1 cellular context compared by ENCODE assay signal in the genomic region with DNA sequence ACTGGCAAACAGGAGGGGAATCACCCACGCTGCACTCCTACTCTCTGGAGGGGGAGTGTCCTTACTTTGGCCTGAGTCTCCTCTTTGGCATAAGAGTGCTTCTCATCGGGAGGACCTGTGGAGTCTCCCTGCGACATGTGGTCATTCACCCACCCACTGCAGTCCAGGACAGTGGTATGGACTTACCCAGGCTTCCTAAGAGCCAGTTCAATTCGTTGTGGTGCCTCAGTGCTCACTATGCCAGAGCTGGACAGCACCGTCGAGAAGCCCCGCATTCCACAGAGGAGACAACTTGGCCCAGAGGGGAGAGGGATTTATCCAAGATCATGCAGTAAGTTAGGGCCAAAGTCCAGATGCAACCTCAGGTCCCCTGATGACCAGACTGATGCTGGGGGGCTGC.
TF ChIP-seq lines count a peak whose summit lies in the region.

No MANE protein-coding gene starts in this region.

TF ChIP-seq in HEK293, 187 proteins besides CTCF, POLR2A, EP300 and RAD21 (continued from another document):
- TF ChIP-seq, protein P1, sequence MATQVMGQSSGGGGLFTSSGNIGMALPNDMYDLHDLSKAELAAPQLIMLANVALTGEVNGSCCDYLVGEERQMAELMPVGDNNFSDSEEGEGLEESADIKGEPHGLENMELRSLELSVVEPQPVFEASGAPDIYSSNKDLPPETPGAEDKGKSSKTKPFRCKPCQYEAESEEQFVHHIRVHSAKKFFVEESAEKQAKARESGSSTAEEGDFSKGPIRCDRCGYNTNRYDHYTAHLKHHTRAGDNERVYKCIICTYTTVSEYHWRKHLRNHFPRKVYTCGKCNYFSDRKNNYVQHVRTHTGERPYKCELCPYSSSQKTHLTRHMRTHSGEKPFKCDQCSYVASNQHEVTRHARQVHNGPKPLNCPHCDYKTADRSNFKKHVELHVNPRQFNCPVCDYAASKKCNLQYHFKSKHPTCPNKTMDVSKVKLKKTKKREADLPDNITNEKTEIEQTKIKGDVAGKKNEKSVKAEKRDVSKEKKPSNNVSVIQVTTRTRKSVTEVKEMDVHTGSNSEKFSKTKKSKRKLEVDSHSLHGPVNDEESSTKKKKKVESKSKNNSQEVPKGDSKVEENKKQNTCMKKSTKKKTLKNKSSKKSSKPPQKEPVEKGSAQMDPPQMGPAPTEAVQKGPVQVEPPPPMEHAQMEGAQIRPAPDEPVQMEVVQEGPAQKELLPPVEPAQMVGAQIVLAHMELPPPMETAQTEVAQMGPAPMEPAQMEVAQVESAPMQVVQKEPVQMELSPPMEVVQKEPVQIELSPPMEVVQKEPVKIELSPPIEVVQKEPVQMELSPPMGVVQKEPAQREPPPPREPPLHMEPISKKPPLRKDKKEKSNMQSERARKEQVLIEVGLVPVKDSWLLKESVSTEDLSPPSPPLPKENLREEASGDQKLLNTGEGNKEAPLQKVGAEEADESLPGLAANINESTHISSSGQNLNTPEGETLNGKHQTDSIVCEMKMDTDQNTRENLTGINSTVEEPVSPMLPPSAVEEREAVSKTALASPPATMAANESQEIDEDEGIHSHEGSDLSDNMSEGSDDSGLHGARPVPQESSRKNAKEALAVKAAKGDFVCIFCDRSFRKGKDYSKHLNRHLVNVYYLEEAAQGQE (tag by site-specific recombination; IDR thresholded peaks at IDR 0.05) = peak; percentile 82
- TF ChIP-seq, protein P2, sequence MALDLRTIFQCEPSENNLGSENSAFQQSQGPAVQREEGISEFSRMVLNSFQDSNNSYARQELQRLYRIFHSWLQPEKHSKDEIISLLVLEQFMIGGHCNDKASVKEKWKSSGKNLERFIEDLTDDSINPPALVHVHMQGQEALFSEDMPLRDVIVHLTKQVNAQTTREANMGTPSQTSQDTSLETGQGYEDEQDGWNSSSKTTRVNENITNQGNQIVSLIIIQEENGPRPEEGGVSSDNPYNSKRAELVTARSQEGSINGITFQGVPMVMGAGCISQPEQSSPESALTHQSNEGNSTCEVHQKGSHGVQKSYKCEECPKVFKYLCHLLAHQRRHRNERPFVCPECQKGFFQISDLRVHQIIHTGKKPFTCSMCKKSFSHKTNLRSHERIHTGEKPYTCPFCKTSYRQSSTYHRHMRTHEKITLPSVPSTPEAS (tag by site-specific recombination; IDR thresholded peaks at IDR 0.05) = no peak
- TF ChIP-seq, protein P3, sequence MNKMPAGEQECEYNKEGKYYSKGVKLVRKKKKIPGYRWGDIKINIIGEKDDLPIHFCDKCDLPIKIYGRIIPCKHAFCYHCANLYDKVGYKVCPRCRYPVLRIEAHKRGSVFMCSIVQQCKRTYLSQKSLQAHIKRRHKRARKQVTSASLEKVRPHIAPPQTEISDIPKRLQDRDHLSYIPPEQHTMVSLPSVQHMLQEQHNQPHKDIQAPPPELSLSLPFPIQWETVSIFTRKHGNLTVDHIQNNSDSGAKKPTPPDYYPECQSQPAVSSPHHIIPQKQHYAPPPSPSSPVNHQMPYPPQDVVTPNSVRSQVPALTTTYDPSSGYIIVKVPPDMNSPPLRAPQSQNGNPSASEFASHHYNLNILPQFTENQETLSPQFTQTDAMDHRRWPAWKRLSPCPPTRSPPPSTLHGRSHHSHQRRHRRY (tag by site-specific recombination; IDR thresholded peaks at IDR 0.05) = no peak
- 0 out of 2 replicates have a peak, but pooled peaks have one; percentile 10 for TF ChIP-seq EGR2 (tag by site-specific recombination; IDR thresholded peaks at IDR 0.05; ENCODE audit: low read depth)
